Comparison of ENCODE assay signal across 11 cellular contexts in genomic region chr9:715310-715709, GRCh38.
DNase-seq lines count a peak whose midpoint lies in the region; ATAC-seq and TF ChIP-seq lines count a peak whose summit lies in the region.
"Had no signal": no experiment of that assay in that cellular context is flagged by ENCODE, and none has a peak within 500 bp of the region (broad histone marks: within the 10 kb centered on the region; RNA-seq: fewer than 3 reads in every experiment).

No MANE protein-coding gene starts in this region.

- H2AFZ ChIP-seq in GM23248: 0 out of 2 replicates have a peak overlapping the region, but pooled peaks have one; percentile 15

- DNase-seq in GM23248 (no peak), cerebellum (ENCODE audit: low spot score) (peak; percentile 66), substantia nigra (lab: John Stamatoyannopoulos, UW) (peak in 1 of 49 donors; percentile 69), HuH-7.5 (ENCODE audit: low spot score) (no peak)
- DNase-seq: activated naive CD8-positive, alpha-beta T cell treated with anti-CD3 and anti-CD28 coated beads, Interleukin-2, amount 50 U/mL, for 24 hours; NCI-H2029 treated with DMSO at 0.1 percent for 48 hours; stimulated activated CD4-positive, alpha-beta T cell treated with anti-CD3 and anti-CD28 coated beads, Interleukin-4, amount 100 ng/mL, for 1 hour had no signal

- H3K79me2 ChIP-seq in GM23248 (ENCODE audit: insufficient read depth): peaks cover 93% of the 10 kb centered on the region

- H3K4me2 ChIP-seq in GM23248 (ENCODE audit: unreplicated experiment): peak overlapping the region; percentile 56

- no peak for TF ChIP-seq RAD21 in liver (IDR thresholded peaks at IDR 0.05)

- no peaks in the 10 kb centered on the region for H3K9me2 ChIP-seq in GM23248 (ENCODE audit: insufficient read depth)

- no peak for ATAC-seq in GM21423 (IDR thresholded peaks at IDR 0.05; ENCODE audit: unreplicated experiment)
- no peak for ATAC-seq in GM18511 (IDR thresholded peaks at IDR 0.05; ENCODE audit: unreplicated experiment)
- no peak for ATAC-seq in GM19328 (IDR thresholded peaks at IDR 0.05; ENCODE audit: unreplicated experiment)
- ATAC-seq: activated naive CD8-positive, alpha-beta T cell treated with anti-CD3 and anti-CD28 coated beads, Interleukin-2, amount 50 U/mL, for 24 hours had no signal

- TF ChIP-seq CTCF in liver (IDR thresholded peaks at IDR 0.05; ENCODE audit: low read depth, low read length, missing input control): no peak

- in situ Hi-C loops in GM23248 (cut with MboI): no loop called here

- no peaks in the 10 kb centered on the region for H4K20me1 ChIP-seq in GM23248 (ENCODE audit: insufficient read depth)

- peak overlapping the region; percentile 37 for H3K27ac ChIP-seq in GM23248
- peak overlapping the region in 1 of 2 donors; percentile 35 for H3K27ac ChIP-seq in liver (ENCODE audit: low read depth in 1 of 2, low read length in 2 of 2)
- H3K27ac ChIP-seq in substantia nigra (ENCODE audit: low read depth, low read length, poor library complexity, severe bottlenecking): peak overlapping the region; percentile 72

- H3K4me3 ChIP-seq in GM23248: no peak overlapping the region; the same call in 1 of the 2 replicates
- no peak overlapping the region for H3K4me3 ChIP-seq in liver (ENCODE audit: low read depth in 1 of 3, low read length in 3 of 3)

- H3K27me3 ChIP-seq in GM23248 (replicated peaks; ENCODE audit: insufficient read depth) (no peaks in the 10 kb centered on the region), liver (ENCODE audit: control insufficient read depth in 4 of 4, insufficient read depth in 4 of 4, low read length in 3 of 4) (no peaks in the 10 kb centered on the region)

- H3K9ac ChIP-seq in GM23248 (peak overlapping the region; percentile 12; the same call in 1 of the 2 replicates), liver (ENCODE audit: low read depth in 1 of 2, low read length in 2 of 2) (no peak overlapping the region)

- H3K4me1 ChIP-seq in GM23248 (ENCODE audit: insufficient read depth): peaks cover 28% of the 10 kb centered on the region
- H3K4me1 ChIP-seq in liver (ENCODE audit: control insufficient read depth in 4 of 4, insufficient read depth in 4 of 4, low read length in 3 of 4): peaks cover 15 to 75% (median 61%) of the 10 kb centered on the region in 4 donors

- H3K36me3 ChIP-seq in GM23248 (ENCODE audit: low read depth) (peaks cover 10% of the 10 kb centered on the region; the same call in 1 of the 2 replicates), liver (ENCODE audit: control insufficient read depth in 4 of 4, insufficient read depth in 3 of 4, low read depth in 1 of 4, low read length in 3 of 4) (peaks cover 9 to 36% (median 18%) of the 10 kb centered on the region in 4 donors)

- WGBS in GM23248 (ENCODE audit: low coverage in 1 of 2, low lambda C conversion rate in 2 of 2, missing lambda C conversion rate in 2 of 2), 2 experiments: 13 to 14% methylated on average over 2 of the region's 2 CpGs
- WGBS in liver: 22% methylated on average over 2 of the region's 2 CpGs

- H3K9me3 ChIP-seq in GM23248 (ENCODE audit: low read depth) (no peaks in the 10 kb centered on the region), liver (ENCODE audit: control insufficient read depth in 4 of 4, low read length in 3 of 4) (no peaks in the 10 kb centered on the region)

- peaks cover 14% of the 10 kb centered on the region for H3F3A ChIP-seq in GM23248 (ENCODE audit: insufficient read depth)

TF ChIP-seq in liver, 16 proteins besides CTCF, POLR2A, EP300 and RAD21:
- no peak for TF ChIP-seq FOXA1 (IDR thresholded peaks at IDR 0.05)
- peak in 1 of 2 donors; percentile 5 for TF ChIP-seq HNF4A (conservative IDR thresholded peaks at IDR 0.05)
- peak; percentile 58 for TF ChIP-seq NR2F2 (IDR thresholded peaks at IDR 0.05)
TF ChIP-seq in liver: peak in this region for 2.
